In the genomic region with DNA sequence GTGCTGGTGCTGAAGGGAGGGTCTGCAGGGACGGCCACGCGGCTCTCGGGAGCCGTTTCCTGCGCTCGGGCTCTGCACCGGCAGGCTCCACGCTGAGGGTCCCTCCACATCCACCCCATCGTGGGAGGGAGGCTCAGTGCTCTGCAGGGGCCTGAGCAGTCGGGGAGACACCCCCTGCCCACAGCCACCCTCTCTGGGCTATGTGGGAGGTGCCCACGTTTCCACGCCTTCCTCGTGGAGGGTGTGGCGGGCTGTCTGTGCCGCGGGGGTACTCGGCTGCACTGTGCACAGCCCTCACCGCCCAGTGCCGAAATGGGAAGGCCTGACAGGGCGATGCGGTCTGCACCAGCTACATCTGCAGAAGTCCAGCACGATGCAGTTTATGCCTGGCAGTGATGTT, we compare ENCODE assay signal across 15 cellular contexts. TPM values are rescaled to one million over a fixed set of nuclear protein-coding genes. Genes with fewer than 3 reads are reported as not detected.
DNase-seq lines count a peak whose midpoint lies in the region; ATAC-seq and TF ChIP-seq lines count a peak whose summit lies in the region.
"Had no signal": no experiment of that assay in that cellular context is flagged by ENCODE, and none has a peak within 500 bp of the region (broad histone marks: within the 10 kb centered on the region; RNA-seq: fewer than 3 reads in every experiment).

No MANE protein-coding gene starts in this region.

- H3K27ac ChIP-seq in suprapubic skin, result peak overlapping the region; percentile 31
- H3K27ac ChIP-seq: psoas muscle had no signal

- H3K27me3 Mint-ChIP-seq in activated naive CD8-positive, alpha-beta T cell, result no peaks in the 10 kb centered on the region
- H3K27me3 Mint-ChIP-seq in activated naive CD8-positive, alpha-beta T cell treated with anti-CD3 and anti-CD28 coated beads, Interleukin-2, amount 50 U/mL, for 24 hours, result no peaks in the 10 kb centered on the region
- H3K27me3 Mint-ChIP-seq in glutamatergic neuron (ENCODE audit: unreplicated experiment), result peaks cover 15% of the 10 kb centered on the region

- no peaks in the 10 kb centered on the region for H3K9me3 Mint-ChIP-seq in activated naive CD8-positive, alpha-beta T cell (ENCODE audit: low read depth)
- H3K9me3 Mint-ChIP-seq in activated naive CD8-positive, alpha-beta T cell treated with anti-CD3 and anti-CD28 coated beads, Interleukin-2, amount 50 U/mL, for 24 hours, result no peaks in the 10 kb centered on the region
- peaks cover 7% of the 10 kb centered on the region for H3K9me3 Mint-ChIP-seq in glutamatergic neuron (ENCODE audit: unreplicated experiment)

- TF ChIP-seq CTCF in glutamatergic neuron (IDR thresholded peaks at IDR 0.05; ENCODE audit: partially characterized antibody, unreplicated experiment) (no peak), suprapubic skin (IDR thresholded peaks at IDR 0.05) (no peak), GM10266 (IDR thresholded peaks at IDR 0.05; ENCODE audit: control insufficient read depth, insufficient read depth, low read depth, missing control alignments) (no peak)

- no peak overlapping the region for H3K27ac Mint-ChIP-seq in activated naive CD8-positive, alpha-beta T cell
- no peak overlapping the region for H3K27ac Mint-ChIP-seq in activated naive CD8-positive, alpha-beta T cell treated with anti-CD3 and anti-CD28 coated beads, Interleukin-2, amount 50 U/mL, for 24 hours
- peak overlapping the region; percentile 85 for H3K27ac Mint-ChIP-seq in glutamatergic neuron (ENCODE audit: unreplicated experiment)

- no peak for DNase-seq in activated naive CD8-positive, alpha-beta T cell treated with anti-CD3 and anti-CD28 coated beads, Interleukin-2, amount 50 U/mL, for 24 hours
- DNase-seq in NT2/D1 (ENCODE audit: low read depth, low spot score), result no peak
- no peak for DNase-seq in glutamatergic neuron
- DNase-seq in suprapubic skin (ENCODE audit: low spot score in 2 of 2), result no peak
- DNase-seq in NCI-H524 (lab: John Stamatoyannopoulos, UW), result no peak
- DNase-seq in GM10266 (ENCODE audit: extremely low spot score), result no peak
- DNase-seq in NCI-H1694 treated with DMSO at 0.1 percent for 48 hours (lab: John Stamatoyannopoulos, UW), result no peak
- DNase-seq: activated CD4-positive, alpha-beta T cell treated with anti-CD3 and anti-CD28 coated beads, Interleukin-2, amount 50 U/mL, for 1 hour; cortex of kidney; H7; midbrain; stimulated activated CD4-positive, alpha-beta T cell treated with anti-CD3 and anti-CD28 coated beads, Interleukin-1b, Interleukin-23, amount 100 ng/mL, for 48 hours had no signal

- peak overlapping the region; percentile 17 for H3K9ac ChIP-seq in NT2/D1 (ENCODE audit: insufficient read length, low read depth)

- H3K36me3 ChIP-seq in NT2/D1 (ENCODE audit: insufficient read depth, insufficient read length, low read length), result peaks cover 12% of the 10 kb centered on the region
- peaks cover 2% of the 10 kb centered on the region for H3K36me3 ChIP-seq in suprapubic skin

- H3K36me3 Mint-ChIP-seq in activated naive CD8-positive, alpha-beta T cell, result peaks cover 2% of the 10 kb centered on the region
- peaks cover 3% of the 10 kb centered on the region for H3K36me3 Mint-ChIP-seq in activated naive CD8-positive, alpha-beta T cell treated with anti-CD3 and anti-CD28 coated beads, Interleukin-2, amount 50 U/mL, for 24 hours (ENCODE audit: low read depth)
- peaks cover 2% of the 10 kb centered on the region for H3K36me3 Mint-ChIP-seq in glutamatergic neuron (ENCODE audit: unreplicated experiment)

- H3K4me1 Mint-ChIP-seq in activated naive CD8-positive, alpha-beta T cell (ENCODE audit: low read depth), result peaks cover 59% of the 10 kb centered on the region
- H3K4me1 Mint-ChIP-seq in activated naive CD8-positive, alpha-beta T cell treated with anti-CD3 and anti-CD28 coated beads, Interleukin-2, amount 50 U/mL, for 24 hours, result peaks cover 73% of the 10 kb centered on the region
- peaks cover 54% of the 10 kb centered on the region for H3K4me1 Mint-ChIP-seq in glutamatergic neuron (ENCODE audit: low read depth, unreplicated experiment)

- no peak for ATAC-seq in activated naive CD8-positive, alpha-beta T cell treated with anti-CD3 and anti-CD28 coated beads, Interleukin-2, amount 50 U/mL, for 24 hours
- ATAC-seq: psoas muscle had no signal

- H3K27me3 ChIP-seq in NT2/D1 (ENCODE audit: insufficient read depth, insufficient read length), result no peaks in the 10 kb centered on the region
- H3K27me3 ChIP-seq in suprapubic skin, result no peaks in the 10 kb centered on the region

- H3K9me3 ChIP-seq in NT2/D1 (ENCODE audit: insufficient read depth, low read length) (no peaks in the 10 kb centered on the region), suprapubic skin (no peaks in the 10 kb centered on the region)
- H3K9me3 ChIP-seq: psoas muscle had no signal

- 76% methylated on average over 19 of the region's 23 CpGs for WGBS in suprapubic skin

- peak overlapping the region; percentile 66 for H3K4me3 Mint-ChIP-seq in activated naive CD8-positive, alpha-beta T cell
- H3K4me3 Mint-ChIP-seq in activated naive CD8-positive, alpha-beta T cell treated with anti-CD3 and anti-CD28 coated beads, Interleukin-2, amount 50 U/mL, for 24 hours, result no peak overlapping the region
- peak overlapping the region; percentile 47 for H3K4me3 Mint-ChIP-seq in glutamatergic neuron (ENCODE audit: unreplicated experiment)

- H3K4me1 ChIP-seq in NT2/D1 (ENCODE audit: insufficient read depth, insufficient read length) (peaks cover 30% of the 10 kb centered on the region), suprapubic skin (peaks cover 55% of the 10 kb centered on the region)

- no peak for TF ChIP-seq EP300 in suprapubic skin (IDR thresholded peaks at IDR 0.05)

- no peak for TF ChIP-seq POLR2A in suprapubic skin (IDR thresholded peaks at IDR 0.05)

- no peak overlapping the region for H3K4me3 ChIP-seq in NT2/D1 (ENCODE audit: insufficient read length, low read depth)
- no peak overlapping the region for H3K4me3 ChIP-seq in suprapubic skin
- H3K4me3 ChIP-seq: psoas muscle had no signal

RNA-seq across cellular contexts. Expression of a gene that starts 25.5 kb away (rescaled TPM):
- total RNA-seq in glutamatergic neuron (ENCODE audit: unreplicated experiment) (1.4 TPM), suprapubic skin (100 to 1,000 TPM; 117 to 353 (median 233) TPM)
- total RNA-seq: H7; T-helper 2 cell treated with Interferon-gamma antibody and Interleukin-4, amounts not matched to agents 100 ng/mL and 5 ng/mL, for 36 hours had no signal

Comparison
In these comparisons a context has a peak if more than half of its experiments do, and no peak if none do; other contexts are left out.
1. RNA of a gene that starts 25.5 kb away (total RNA-seq): 117 to 353 TPM in suprapubic skin; 1.4 TPM in glutamatergic neuron (single experiment); every median in the first group is over 10 times any median in the second.